10 cellular contexts compared by ENCODE assay signal in the genomic region with DNA sequence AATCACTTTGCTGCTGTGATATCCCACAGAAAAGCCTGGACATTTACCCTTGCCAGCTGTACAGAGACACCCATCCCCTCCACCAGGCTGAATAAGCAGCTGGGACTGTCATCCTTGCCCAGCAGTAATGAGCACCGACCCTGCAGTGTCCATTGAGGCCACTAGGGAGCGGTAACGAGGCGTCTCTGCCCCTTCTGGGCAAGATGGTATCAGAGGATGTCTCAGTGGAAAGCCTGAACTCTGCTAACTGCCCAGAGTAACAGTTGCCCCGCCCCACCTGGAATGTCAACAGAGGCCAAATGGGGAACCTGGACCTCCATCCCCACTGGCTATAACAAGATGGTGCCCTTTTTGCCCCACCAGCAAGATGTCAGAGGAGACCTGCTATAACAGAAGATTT. TPM values are rescaled to one million over a fixed set of nuclear protein-coding genes. Genes with fewer than 3 reads are reported as not detected.
DNase-seq lines count a peak whose midpoint lies in the region; ATAC-seq, FAIRE-seq and TF ChIP-seq lines count a peak whose summit lies in the region.
"Had no signal": no experiment of that assay in that cellular context is flagged by ENCODE, and none has a peak within 500 bp of the region (broad histone marks: within the 10 kb centered on the region; RNA-seq: fewer than 3 reads in every experiment).

No MANE protein-coding gene starts in this region.

- no peak overlapping the region for H2AFZ ChIP-seq in keratinocyte (ENCODE audit: control insufficient read depth, low read length)
- no peak overlapping the region for H2AFZ ChIP-seq in neuronal stem cell (ENCODE audit: low read length)

- H3K4me1 Mint-ChIP-seq in activated CD8-positive, alpha-beta T cell treated with anti-CD3 and anti-CD28 coated beads for 36 hours (ENCODE audit: low read depth), result no peaks in the 10 kb centered on the region
- H3K4me1 Mint-ChIP-seq: T-cell had no signal

- H3K23ac ChIP-seq in neuronal stem cell (ENCODE audit: low read depth, low read length, poor library complexity), result no peak overlapping the region

- H3K9ac ChIP-seq in keratinocyte (ENCODE audit: control insufficient read depth, extremely low read depth, insufficient read depth, low read length) (no peak overlapping the region), neuronal stem cell (ENCODE audit: low read depth, low read length, poor library complexity) (no peak overlapping the region)

- H4K20me1 ChIP-seq in keratinocyte (ENCODE audit: control insufficient read depth, extremely low read depth, insufficient read depth, low read length), result no peaks in the 10 kb centered on the region

- H3K9me3 Mint-ChIP-seq in activated CD8-positive, alpha-beta T cell treated with anti-CD3 and anti-CD28 coated beads for 36 hours, result peaks cover 13% of the 10 kb centered on the region

- H3K4me3 Mint-ChIP-seq in activated CD8-positive, alpha-beta T cell treated with anti-CD3 and anti-CD28 coated beads for 36 hours, result no peak overlapping the region
- H3K4me3 Mint-ChIP-seq: T-cell had no signal

- H3K27me3 ChIP-seq in keratinocyte (ENCODE audit: control insufficient read depth, extremely low read depth, insufficient read depth, low read length) (no peaks in the 10 kb centered on the region), tibial artery (no peaks in the 10 kb centered on the region), neuronal stem cell (ENCODE audit: control insufficient read depth in 3 of 3, insufficient read depth in 3 of 3, low read depth in 1 of 3, low read length in 3 of 3) (peaks cover 0 to 5% (median 0%) of the 10 kb centered on the region in 3 experiments)

- H3K9me3 ChIP-seq in keratinocyte (ENCODE audit: control insufficient read depth, low read depth, low read length) (no peaks in the 10 kb centered on the region), tibial artery (no peaks in the 10 kb centered on the region), neuronal stem cell (replicated peaks in 1 of 2; ENCODE audit: control insufficient read depth in 2 of 2, insufficient read depth in 1 of 2, low read depth in 1 of 2, low read length in 2 of 2) (peaks cover 0 to 2% of the 10 kb centered on the region in 2 donors)

- TF ChIP-seq CTCF in activated CD8-positive, alpha-beta T cell treated with anti-CD3 and anti-CD28 coated beads for 36 hours (IDR thresholded peaks at IDR 0.05), result peak; percentile 46
- TF ChIP-seq CTCF in keratinocyte (optimal IDR thresholded peaks at IDR 0.05 in 1 of 3, IDR thresholded peaks at IDR 0.05 in 1 of 3, conservative IDR thresholded peaks at IDR 0.05 in 1 of 3; ENCODE audit: extremely low read depth in 1 of 3, insufficient read depth in 2 of 3, low read length in 3 of 3) (peak; percentile 92 to 97 (median 93)), tibial artery (IDR thresholded peaks at IDR 0.05) (peak in 1 of 2 experiments; percentile 10)

- no peak overlapping the region for H2AK5ac ChIP-seq in neuronal stem cell (ENCODE audit: low read depth, low read length)

- H3K36me3 Mint-ChIP-seq in activated CD8-positive, alpha-beta T cell treated with anti-CD3 and anti-CD28 coated beads for 36 hours (ENCODE audit: low read depth), result no peaks in the 10 kb centered on the region
- H3K36me3 Mint-ChIP-seq: T-cell had no signal

- H2BK15ac ChIP-seq in neuronal stem cell (ENCODE audit: low read length), result no peak overlapping the region

- H3K36me3 ChIP-seq in keratinocyte (ENCODE audit: control insufficient read depth in 2 of 2, extremely low read depth in 1 of 2, insufficient read depth in 2 of 2, low read length in 2 of 2) (no peaks in the 10 kb centered on the region), tibial artery (no peaks in the 10 kb centered on the region), neuronal stem cell (replicated peaks in 1 of 2; ENCODE audit: control insufficient read depth in 2 of 2, insufficient read depth in 2 of 2, low read length in 2 of 2) (no peaks in the 10 kb centered on the region)

- peaks cover 5% of the 10 kb centered on the region for H3K27me3 Mint-ChIP-seq in activated CD8-positive, alpha-beta T cell treated with anti-CD3 and anti-CD28 coated beads for 36 hours

- no CpG with 5 or more reads among the region's 5 CpGs for WGBS in neuronal stem cell (ENCODE audit: extremely low coverage in 2 of 2, insufficient read length in 2 of 2, insufficient replicate concordance in 1 of 2), 2 donors

- no peak overlapping the region for H2BK5ac ChIP-seq in neuronal stem cell (ENCODE audit: low read length)

- H3K4me2 ChIP-seq in keratinocyte (ENCODE audit: control insufficient read depth, extremely low read depth, insufficient read depth, low read depth, low read length) (no peak overlapping the region), neuronal stem cell (ENCODE audit: insufficient read depth, low read length, poor library complexity, severe bottlenecking) (no peak overlapping the region)

- DNase-seq in Daoy (ENCODE audit: low read depth), result peak; percentile 62
- DNase-seq in HuH-7.5 (ENCODE audit: low spot score), result peak; percentile 60
- DNase-seq in activated CD8-positive, alpha-beta T cell treated with anti-CD3 and anti-CD28 coated beads for 36 hours, result peak; percentile 70
- no peak for DNase-seq in keratinocyte (ENCODE audit: low read depth, low spot score)
- no peak for DNase-seq in tibial artery
- no peak for DNase-seq in kidney glomerular epithelial cell (lab: John Stamatoyannopoulos, UW)
- no peak for DNase-seq in neuronal stem cell (ENCODE audit: low spot score)

- no peak overlapping the region for H4K91ac ChIP-seq in neuronal stem cell (ENCODE audit: low read depth, low read length, poor library complexity)

- no peak overlapping the region for H4K8ac ChIP-seq in neuronal stem cell (ENCODE audit: low read depth, low read length)

- CTCF ChIA-PET in activated CD8-positive, alpha-beta T cell treated with anti-CD3 and anti-CD28 coated beads for 36 hours (lab: Charles Lee), result interaction anchor here (1.6 kb wide), 1 partner anchor 31 kb away, joined by 4 read pairs; no protein-coding TSS in a partner anchor

- H3K4ac ChIP-seq in neuronal stem cell (ENCODE audit: low read length), result no peak overlapping the region

- no peak overlapping the region for H3K18ac ChIP-seq in neuronal stem cell (ENCODE audit: low read length)

- H2BK120ac ChIP-seq in neuronal stem cell (ENCODE audit: low read depth, low read length), result no peak overlapping the region

- H3K4me1 ChIP-seq in keratinocyte (ENCODE audit: control insufficient read depth, extremely low read depth, insufficient read depth, low read length), result peaks cover 30% of the 10 kb centered on the region
- no peaks in the 10 kb centered on the region for H3K4me1 ChIP-seq in tibial artery
- H3K4me1 ChIP-seq in neuronal stem cell (ENCODE audit: control insufficient read depth in 2 of 2, insufficient read depth in 1 of 2, low read depth in 1 of 2, low read length in 2 of 2), result no peaks in the 10 kb centered on the region

- FAIRE-seq in keratinocyte (lab: Jason Lieb, UNC), result peak; percentile 89

- H2BK12ac ChIP-seq in neuronal stem cell (ENCODE audit: low read length), result no peak overlapping the region

- H3K79me2 ChIP-seq in keratinocyte (ENCODE audit: control insufficient read depth, insufficient read depth, low read length), result no peaks in the 10 kb centered on the region

- no peak overlapping the region for H3K4me3 ChIP-seq in keratinocyte (ENCODE audit: control insufficient read depth in 2 of 3, extremely low read depth in 1 of 3, insufficient read depth in 2 of 3, low read depth in 1 of 3, low read length in 3 of 3)
- H3K4me3 ChIP-seq in tibial artery, result no peak overlapping the region
- no peak overlapping the region for H3K4me3 ChIP-seq in neuronal stem cell (ENCODE audit: low read length in 2 of 2)

- dilution Hi-C loops in keratinocyte (cut with MboI; ENCODE audit: extremely low pct_ligation_motif_present, low sequenced_read_pairs), result no loop called here

- H3K27ac ChIP-seq in keratinocyte (ENCODE audit: control insufficient read depth, insufficient read depth, low read length) (peak overlapping the region; percentile 89), tibial artery (no peak overlapping the region), neuronal stem cell (replicated peaks; ENCODE audit: low read length) (no peak overlapping the region)

- peak; percentile 77 for ATAC-seq in activated CD8-positive, alpha-beta T cell treated with anti-CD3 and anti-CD28 coated beads for 36 hours
- no peak for ATAC-seq in GM19351 (IDR thresholded peaks at IDR 0.05; ENCODE audit: unreplicated experiment)
- ATAC-seq: T-cell had no signal

- no peak overlapping the region for H3K27ac Mint-ChIP-seq in activated CD8-positive, alpha-beta T cell treated with anti-CD3 and anti-CD28 coated beads for 36 hours
- H3K27ac Mint-ChIP-seq: T-cell had no signal

- no peak overlapping the region for H3K14ac ChIP-seq in neuronal stem cell (ENCODE audit: low read length)

- H3K79me1 ChIP-seq in neuronal stem cell (ENCODE audit: low read depth, low read length), result no peaks in the 10 kb centered on the region

- intact Hi-C loops in activated CD8-positive, alpha-beta T cell treated with anti-CD3 and anti-CD28 coated beads for 36 hours (cut with micrococcal nuclease), result no loop called here
- intact Hi-C loops in tibial artery (cut with DNase I; ENCODE audit: low total_unique reads), result no loop called here

- POLR2A ChIA-PET in activated CD8-positive, alpha-beta T cell treated with anti-CD3 and anti-CD28 coated beads for 36 hours (lab: Charles Lee), result no interaction called here

- H3K9me1 ChIP-seq in keratinocyte (ENCODE audit: control insufficient read depth, extremely low read depth, insufficient read depth, low read length), result no peaks in the 10 kb centered on the region

RNA-seq across cellular contexts. Expression of a gene that starts 22.8 kb away (rescaled TPM):
- total RNA-seq in Daoy (2014; rRNA removed; shearing (Covaris generic)), result not detected in 2 replicates
- total RNA-seq in activated CD8-positive, alpha-beta T cell treated with anti-CD3 and anti-CD28 coated beads for 36 hours, result not detected
- not detected in 3 replicates for polyA plus RNA-seq in keratinocyte
- polyA plus RNA-seq in keratinocyte (2011; ENCODE audit: low read depth), result not detected
- polyA plus RNA-seq in keratinocyte (2011; cell fraction: cytosol; rRNA removed), result not detected in 2 replicates
- polyA plus RNA-seq in keratinocyte (2011; cell fraction: nucleus; rRNA removed), result not detected in 2 replicates
- not detected in 2 replicates for polyA plus RNA-seq in keratinocyte (2012; ENCODE audit: low replicate concordance)
- not detected in 3 replicates for polyA minus RNA-seq in keratinocyte
- polyA minus RNA-seq in keratinocyte (2011; cell fraction: cytosol; rRNA and poly(A)+ RNA removed), result not detected
- polyA minus RNA-seq in keratinocyte (2011; cell fraction: nucleus; rRNA and poly(A)+ RNA removed), result not detected in 2 replicates
- polyA plus RNA-seq in neuronal stem cell (2013, experiment 1 of 2), result not detected
- polyA plus RNA-seq in neuronal stem cell (2013, experiment 2 of 2), result not detected
- total RNA-seq: T-cell had no signal
- polyA plus RNA-seq: neural cell had no signal

RNA-seq across cellular contexts. Expression of a gene that starts 52.0 kb away (rescaled TPM):
- 7.3 and 8.3 TPM in 2 replicates for total RNA-seq in Daoy (2014; rRNA removed; shearing (Covaris generic))
- total RNA-seq in activated CD8-positive, alpha-beta T cell treated with anti-CD3 and anti-CD28 coated beads for 36 hours, result 1 to 10 TPM; 8.1 to 8.6 TPM
- polyA plus RNA-seq in keratinocyte, result 1.1 to 2.6 TPM (median 1.4 TPM) in 3 replicates
- 1.4 TPM for polyA plus RNA-seq in keratinocyte (2011; ENCODE audit: low read depth)
- 1.2 and 1.4 TPM in 2 replicates for polyA plus RNA-seq in keratinocyte (2011; cell fraction: cytosol; rRNA removed)
- 2.6 and 2.9 TPM in 2 replicates for polyA plus RNA-seq in keratinocyte (2011; cell fraction: nucleus; rRNA removed)
- 1.9 and 3.6 TPM in 2 replicates for polyA plus RNA-seq in keratinocyte (2012; ENCODE audit: low replicate concordance)
- 1.2 to 2.2 TPM (median 1.8 TPM) in 3 replicates for polyA minus RNA-seq in keratinocyte
- polyA minus RNA-seq in keratinocyte (2011; cell fraction: cytosol; rRNA and poly(A)+ RNA removed), result 2.3 TPM
- polyA minus RNA-seq in keratinocyte (2011; cell fraction: nucleus; rRNA and poly(A)+ RNA removed), result 2.5 and 2.6 TPM in 2 replicates
- polyA plus RNA-seq in neuronal stem cell (2013, experiment 1 of 2), result 5.1 TPM
- polyA plus RNA-seq in neuronal stem cell (2013, experiment 2 of 2), result 5.3 TPM

Comparison
In these comparisons a context has a peak if more than half of its experiments do, and no peak if none do; other contexts are left out.
1. DNase-seq: peak in Daoy (single experiment), HuH-7.5 (single experiment) and activated CD8-positive, alpha-beta T cell treated with anti-CD3 and anti-CD28 coated beads for 36 hours (single experiment); none in keratinocyte (single experiment), tibial artery (0 of 2), kidney glomerular epithelial cell (single experiment) and neuronal stem cell (single experiment).